ENCODE assay signal across 1 cellular context in the genomic region with DNA sequence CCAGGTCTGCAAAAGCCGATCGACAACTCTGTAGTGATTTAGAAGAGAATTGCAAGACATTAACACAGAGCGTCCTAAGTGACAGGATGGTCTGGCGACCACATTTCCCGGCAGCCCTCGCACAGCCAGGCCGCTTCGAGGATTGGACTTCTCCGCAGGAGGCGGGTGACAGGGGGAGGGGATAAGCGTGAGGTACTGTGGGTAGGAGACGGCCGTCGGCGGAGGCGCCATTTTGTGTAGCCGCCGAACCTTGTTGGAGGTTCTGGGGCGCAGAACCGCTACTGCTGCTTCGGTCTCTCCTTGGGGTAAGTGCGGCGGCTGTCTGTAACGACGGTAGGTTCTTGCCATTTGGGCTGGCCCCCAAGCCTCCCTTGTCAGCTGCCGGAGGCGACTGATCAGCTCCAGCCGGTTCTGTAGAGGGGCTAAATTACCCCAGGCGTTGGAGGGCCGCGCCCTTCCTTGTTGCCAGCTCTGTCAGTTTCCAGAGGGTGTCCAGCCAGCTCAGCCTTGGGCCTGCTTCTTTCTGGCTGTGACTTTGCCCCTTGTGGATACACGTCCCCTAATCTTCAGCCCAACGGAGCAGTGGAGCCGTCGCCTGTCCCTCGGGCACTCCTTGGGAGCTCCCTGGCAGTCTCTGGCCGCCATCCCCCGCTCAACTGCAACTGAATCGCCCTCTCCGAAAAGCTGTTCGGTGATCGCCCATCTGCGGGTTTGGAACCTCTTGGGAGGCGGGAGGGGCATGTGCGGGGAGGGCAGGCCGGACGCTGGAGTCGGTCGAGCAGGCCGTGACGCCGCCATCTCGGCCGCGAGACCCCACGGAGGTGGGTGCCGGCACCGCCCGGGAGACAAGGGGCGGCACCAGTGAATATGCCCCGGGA.
A peak's percentile ranks its signal among the peaks of the same experiment; 100 is the strongest.
TF ChIP-seq lines count a peak whose summit lies in the region.

RBM5 (plus strand) TSS at position 195 of the 878 bp plus-strand sequence. CDS start 1,516 bp downstream, outside the sequence.

TF ChIP-seq in WTC11, 78 proteins besides CTCF, POLR2A, EP300 and RAD21 (continued from another document and continues in another):
- TF ChIP-seq, protein P1, sequence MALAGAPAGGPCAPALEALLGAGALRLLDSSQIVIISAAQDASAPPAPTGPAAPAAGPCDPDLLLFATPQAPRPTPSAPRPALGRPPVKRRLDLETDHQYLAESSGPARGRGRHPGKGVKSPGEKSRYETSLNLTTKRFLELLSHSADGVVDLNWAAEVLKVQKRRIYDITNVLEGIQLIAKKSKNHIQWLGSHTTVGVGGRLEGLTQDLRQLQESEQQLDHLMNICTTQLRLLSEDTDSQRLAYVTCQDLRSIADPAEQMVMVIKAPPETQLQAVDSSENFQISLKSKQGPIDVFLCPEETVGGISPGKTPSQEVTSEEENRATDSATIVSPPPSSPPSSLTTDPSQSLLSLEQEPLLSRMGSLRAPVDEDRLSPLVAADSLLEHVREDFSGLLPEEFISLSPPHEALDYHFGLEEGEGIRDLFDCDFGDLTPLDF (CRISPR knock-in tag; IDR thresholded peaks at IDR 0.05): no peak
- no peak for TF ChIP-seq ZNF396 (CRISPR knock-in tag; IDR thresholded peaks at IDR 0.05; ENCODE audit: borderline replicate concordance)
- TF ChIP-seq ZNF138 (CRISPR knock-in tag; conservative IDR thresholded peaks at IDR 0.05): no peak
- TF ChIP-seq TEAD4 (CRISPR knock-in tag; IDR thresholded peaks at IDR 0.05): no peak
- no peak for TF ChIP-seq FOXJ3 (CRISPR knock-in tag; IDR thresholded peaks at IDR 0.05; ENCODE audit: borderline replicate concordance)
- TF ChIP-seq, protein P2, sequence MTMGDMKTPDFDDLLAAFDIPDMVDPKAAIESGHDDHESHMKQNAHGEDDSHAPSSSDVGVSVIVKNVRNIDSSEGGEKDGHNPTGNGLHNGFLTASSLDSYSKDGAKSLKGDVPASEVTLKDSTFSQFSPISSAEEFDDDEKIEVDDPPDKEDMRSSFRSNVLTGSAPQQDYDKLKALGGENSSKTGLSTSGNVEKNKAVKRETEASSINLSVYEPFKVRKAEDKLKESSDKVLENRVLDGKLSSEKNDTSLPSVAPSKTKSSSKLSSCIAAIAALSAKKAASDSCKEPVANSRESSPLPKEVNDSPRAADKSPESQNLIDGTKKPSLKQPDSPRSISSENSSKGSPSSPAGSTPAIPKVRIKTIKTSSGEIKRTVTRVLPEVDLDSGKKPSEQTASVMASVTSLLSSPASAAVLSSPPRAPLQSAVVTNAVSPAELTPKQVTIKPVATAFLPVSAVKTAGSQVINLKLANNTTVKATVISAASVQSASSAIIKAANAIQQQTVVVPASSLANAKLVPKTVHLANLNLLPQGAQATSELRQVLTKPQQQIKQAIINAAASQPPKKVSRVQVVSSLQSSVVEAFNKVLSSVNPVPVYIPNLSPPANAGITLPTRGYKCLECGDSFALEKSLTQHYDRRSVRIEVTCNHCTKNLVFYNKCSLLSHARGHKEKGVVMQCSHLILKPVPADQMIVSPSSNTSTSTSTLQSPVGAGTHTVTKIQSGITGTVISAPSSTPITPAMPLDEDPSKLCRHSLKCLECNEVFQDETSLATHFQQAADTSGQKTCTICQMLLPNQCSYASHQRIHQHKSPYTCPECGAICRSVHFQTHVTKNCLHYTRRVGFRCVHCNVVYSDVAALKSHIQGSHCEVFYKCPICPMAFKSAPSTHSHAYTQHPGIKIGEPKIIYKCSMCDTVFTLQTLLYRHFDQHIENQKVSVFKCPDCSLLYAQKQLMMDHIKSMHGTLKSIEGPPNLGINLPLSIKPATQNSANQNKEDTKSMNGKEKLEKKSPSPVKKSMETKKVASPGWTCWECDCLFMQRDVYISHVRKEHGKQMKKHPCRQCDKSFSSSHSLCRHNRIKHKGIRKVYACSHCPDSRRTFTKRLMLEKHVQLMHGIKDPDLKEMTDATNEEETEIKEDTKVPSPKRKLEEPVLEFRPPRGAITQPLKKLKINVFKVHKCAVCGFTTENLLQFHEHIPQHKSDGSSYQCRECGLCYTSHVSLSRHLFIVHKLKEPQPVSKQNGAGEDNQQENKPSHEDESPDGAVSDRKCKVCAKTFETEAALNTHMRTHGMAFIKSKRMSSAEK (CRISPR knock-in tag; IDR thresholded peaks at IDR 0.05; ENCODE audit: borderline replicate concordance): no peak
- TF ChIP-seq MAX (CRISPR knock-in tag; IDR thresholded peaks at IDR 0.05): peak; percentile 22; the same call in 1 of the 2 replicates
- TF ChIP-seq CREB1 (CRISPR knock-in tag; IDR thresholded peaks at IDR 0.05): no peak
- no peak for TF ChIP-seq CBFB (CRISPR knock-in tag; IDR thresholded peaks at IDR 0.05; ENCODE audit: low read depth)
- peak; percentile 41; the same call in 1 of the 2 replicates for TF ChIP-seq TEAD1 (CRISPR knock-in tag; IDR thresholded peaks at IDR 0.05)
- no peak for TF ChIP-seq ZBTB21 (CRISPR knock-in tag; IDR thresholded peaks at IDR 0.05; ENCODE audit: borderline replicate concordance)
- TF ChIP-seq NR2C2 (CRISPR knock-in tag; IDR thresholded peaks at IDR 0.05): no peak
- TF ChIP-seq ZNF317 (CRISPR knock-in tag; IDR thresholded peaks at IDR 0.05; ENCODE audit: borderline replicate concordance, low read depth): no peak
- no peak for TF ChIP-seq MXD4 (CRISPR knock-in tag; IDR thresholded peaks at IDR 0.05; ENCODE audit: borderline replicate concordance)
- TF ChIP-seq, protein P3, sequence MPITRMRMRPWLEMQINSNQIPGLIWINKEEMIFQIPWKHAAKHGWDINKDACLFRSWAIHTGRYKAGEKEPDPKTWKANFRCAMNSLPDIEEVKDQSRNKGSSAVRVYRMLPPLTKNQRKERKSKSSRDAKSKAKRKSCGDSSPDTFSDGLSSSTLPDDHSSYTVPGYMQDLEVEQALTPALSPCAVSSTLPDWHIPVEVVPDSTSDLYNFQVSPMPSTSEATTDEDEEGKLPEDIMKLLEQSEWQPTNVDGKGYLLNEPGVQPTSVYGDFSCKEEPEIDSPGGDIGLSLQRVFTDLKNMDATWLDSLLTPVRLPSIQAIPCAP (CRISPR knock-in tag; IDR thresholded peaks at IDR 0.05): no peak; the same call in 1 of the 2 replicates
- no peak for TF ChIP-seq HMGA2 (CRISPR knock-in tag; IDR thresholded peaks at IDR 0.05)
- no peak for TF ChIP-seq ERG (CRISPR knock-in tag; IDR thresholded peaks at IDR 0.05)
- no peak for TF ChIP-seq ZNF416 (CRISPR knock-in tag; IDR thresholded peaks at IDR 0.05)
- no peak for TF ChIP-seq ZNF425 (CRISPR knock-in tag; conservative IDR thresholded peaks at IDR 0.05)
- no peak for TF ChIP-seq SOX15 (CRISPR knock-in tag; IDR thresholded peaks at IDR 0.05)
- TF ChIP-seq ATF6 (CRISPR knock-in tag; IDR thresholded peaks at IDR 0.05): 0 out of 2 replicates have a peak, but pooled peaks have one; percentile 17
- TF ChIP-seq TCF7 (CRISPR knock-in tag; IDR thresholded peaks at IDR 0.05; ENCODE audit: low read depth): peak; percentile 83; the same call in 1 of the 2 replicates
- TF ChIP-seq E2F4 (CRISPR knock-in tag; IDR thresholded peaks at IDR 0.05; ENCODE audit: borderline replicate concordance, low read depth): no peak; the same call in 1 of the 2 replicates
- no peak for TF ChIP-seq HMGXB4 (CRISPR knock-in tag; IDR thresholded peaks at IDR 0.05)
- TF ChIP-seq ZNF281 (CRISPR knock-in tag; IDR thresholded peaks at IDR 0.05): no peak
- TF ChIP-seq ZNF219 (CRISPR knock-in tag; IDR thresholded peaks at IDR 0.05; ENCODE audit: borderline replicate concordance): no peak; the same call in 1 of the 2 replicates
- no peak for TF ChIP-seq ETV6 (CRISPR knock-in tag; IDR thresholded peaks at IDR 0.05)
- TF ChIP-seq JAZF1 (CRISPR knock-in tag; IDR thresholded peaks at IDR 0.05): no peak
- peak; percentile 55 for TF ChIP-seq NFYB (CRISPR knock-in tag; conservative IDR thresholded peaks at IDR 0.05; ENCODE audit: low read depth)
- TF ChIP-seq FOXK1 (CRISPR knock-in tag; IDR thresholded peaks at IDR 0.05): peak; percentile 34; the same call in 1 of the 2 replicates
- no peak for TF ChIP-seq OVOL2 (CRISPR knock-in tag; IDR thresholded peaks at IDR 0.05; ENCODE audit: borderline replicate concordance)
- TF ChIP-seq, protein P4, sequence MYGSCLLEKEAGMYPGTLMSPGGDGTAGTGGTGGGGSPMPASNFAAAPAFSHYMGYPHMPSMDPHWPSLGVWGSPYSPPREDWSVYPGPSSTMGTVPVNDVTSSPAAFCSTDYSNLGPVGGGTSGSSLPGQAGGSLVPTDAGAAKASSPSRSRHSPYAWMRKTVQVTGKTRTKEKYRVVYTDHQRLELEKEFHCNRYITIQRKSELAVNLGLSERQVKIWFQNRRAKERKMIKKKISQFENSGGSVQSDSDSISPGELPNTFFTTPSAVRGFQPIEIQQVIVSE (CRISPR knock-in tag; IDR thresholded peaks at IDR 0.05; ENCODE audit: borderline replicate concordance): no peak
- TF ChIP-seq NR1H2 (CRISPR knock-in tag; IDR thresholded peaks at IDR 0.05): no peak
- TF ChIP-seq GRHL2 (CRISPR knock-in tag; IDR thresholded peaks at IDR 0.05; ENCODE audit: insufficient replicate concordance, severe bottlenecking): no peak
